ENCODE assay signal across 19 cellular contexts in the genomic region with DNA sequence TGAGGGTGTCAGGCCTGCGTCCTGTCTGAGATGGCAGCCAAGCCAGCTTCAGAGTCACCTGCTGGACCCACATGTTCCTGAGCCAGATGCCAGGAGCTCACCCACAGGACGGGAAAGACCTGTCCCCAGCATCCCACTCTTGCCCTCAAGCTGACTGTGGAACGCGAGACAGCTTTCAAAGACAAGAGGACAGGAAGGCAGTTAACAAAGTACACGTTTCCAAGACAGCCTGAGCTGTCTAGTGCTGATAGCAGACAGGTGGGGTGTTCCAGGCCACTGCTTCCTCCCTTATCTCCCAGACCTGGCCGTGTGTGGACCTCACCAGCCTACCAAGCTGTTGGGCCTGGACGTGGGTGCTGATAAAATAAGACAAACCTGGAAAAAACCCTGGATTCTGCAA. TPM values are rescaled to one million over a fixed set of nuclear protein-coding genes. Genes with fewer than 3 reads are reported as not detected.
DNase-seq lines count a peak whose midpoint lies in the region; ATAC-seq, FAIRE-seq and TF ChIP-seq lines count a peak whose summit lies in the region.
"Had no signal": no experiment of that assay in that cellular context is flagged by ENCODE, and none has a peak within 500 bp of the region (broad histone marks: within the 10 kb centered on the region; RNA-seq: fewer than 3 reads in every experiment).

No MANE protein-coding gene starts in this region.

- CTCF ChIA-PET in PC-3 (lab: Charles Lee) = no interaction called here

- dilution Hi-C loops in keratinocyte (cut with MboI; ENCODE audit: extremely low pct_ligation_motif_present, low sequenced_read_pairs) = no loop called here

- H3F3A ChIP-seq in PC-3 (ENCODE audit: low read length, unreplicated experiment) = no peaks in the 10 kb centered on the region

- no peaks in the 10 kb centered on the region for H3K79me2 ChIP-seq in PC-3 (ENCODE audit: low read length)
- no peaks in the 10 kb centered on the region for H3K79me2 ChIP-seq in keratinocyte (ENCODE audit: control insufficient read depth, insufficient read depth, low read length)

- no peak for ATAC-seq in PC-3
- ATAC-seq in activated T-helper 17 cell treated with anti-CD3 and anti-CD28 coated beads, Interleukin-2, amount 50 U/mL, for 72 hours (replicated peaks) = no peak
- ATAC-seq: stimulated activated naive CD8-positive, alpha-beta T cell treated with anti-CD3 and anti-CD28 coated beads, Interleukin-15, amount 100 ng/mL, for 72 hours had no signal

- no TSS peak for BruUV-seq in PC-3 (replicated peaks; lab: Mats Ljungman, UMichigan)

- no peaks in the 10 kb centered on the region for H3K9me3 Mint-ChIP-seq in activated T-helper 17 cell treated with anti-CD3 and anti-CD28 coated beads, Interleukin-2, amount 50 U/mL, for 72 hours
- H3K9me3 Mint-ChIP-seq: memory B cell; stimulated activated naive CD8-positive, alpha-beta T cell treated with anti-CD3 and anti-CD28 coated beads, Interleukin-15, amount 100 ng/mL, for 72 hours had no signal

- peaks cover 26% of the 10 kb centered on the region for H3K4me1 ChIP-seq in PC-3 (ENCODE audit: insufficient read depth, low read length)
- H3K4me1 ChIP-seq in keratinocyte (ENCODE audit: control insufficient read depth, extremely low read depth, insufficient read depth, low read length) = peaks cover 24% of the 10 kb centered on the region
- peaks cover 0 to 11% (median 0%) of the 10 kb centered on the region in 6 donors for H3K4me1 ChIP-seq in spleen

- no peak overlapping the region for H3K4me3 Mint-ChIP-seq in activated T-helper 17 cell treated with anti-CD3 and anti-CD28 coated beads, Interleukin-2, amount 50 U/mL, for 72 hours
- H3K4me3 Mint-ChIP-seq: memory B cell; stimulated activated naive CD8-positive, alpha-beta T cell treated with anti-CD3 and anti-CD28 coated beads, Interleukin-15, amount 100 ng/mL, for 72 hours had no signal

- H4K20me1 ChIP-seq in PC-3 (ENCODE audit: low read length) (no peaks in the 10 kb centered on the region), keratinocyte (ENCODE audit: control insufficient read depth, extremely low read depth, insufficient read depth, low read length) (no peaks in the 10 kb centered on the region)

- H3K4me2 ChIP-seq in PC-3 (ENCODE audit: low read length) (no peak overlapping the region), keratinocyte (ENCODE audit: control insufficient read depth, extremely low read depth, insufficient read depth, low read depth, low read length) (peak overlapping the region; percentile 28)

- no peak for DNase-seq in PC-3
- DNase-seq in keratinocyte (ENCODE audit: low read depth, low spot score) = no peak
- DNase-seq in spleen = peak; percentile 47
- DNase-seq in DMS153 treated with DMSO at 0.1 percent for 48 hours (lab: John Stamatoyannopoulos, UW; ENCODE audit: unreplicated experiment) = no peak
- no peak for DNase-seq in stimulated activated CD8-positive, alpha-beta memory T cell treated with anti-CD3 and anti-CD28 coated beads, Interleukin-4, amount 100 ng/mL, for 48 hours
- no peak for DNase-seq in midbrain (lab: John Stamatoyannopoulos, UW)
- DNase-seq: activated gamma-delta T cell treated with Interleukin-2 at 50 U/mL for 16 hours; effector CD8-positive, alpha-beta T cell; foreskin melanocyte; H7; KG1; NCI-H345; small intestine; stimulated activated naive CD8-positive, alpha-beta T cell treated with anti-CD3 and anti-CD28 coated beads, Interleukin-15, amount 100 ng/mL, for 72 hours had no signal

- POLR2A ChIA-PET in PC-3 (lab: Charles Lee; ENCODE audit: unreplicated experiment) = interaction anchor here (0.6 kb wide), 1 partner anchor 556 kb away, joined by 4 read pairs; no protein-coding TSS in a partner anchor

- no peaks in the 10 kb centered on the region for H3K9me2 ChIP-seq in PC-3 (replicated peaks; ENCODE audit: low read length)

- FAIRE-seq in keratinocyte (lab: Jason Lieb, UNC) = no peak
- FAIRE-seq: small intestine had no signal

- TF ChIP-seq CTCF in PC-3 (conservative IDR thresholded peaks at IDR 0.05; ENCODE audit: low read depth, low read length) = no peak
- TF ChIP-seq CTCF in keratinocyte (optimal IDR thresholded peaks at IDR 0.05 in 1 of 3, IDR thresholded peaks at IDR 0.05 in 1 of 3, conservative IDR thresholded peaks at IDR 0.05 in 1 of 3; ENCODE audit: extremely low read depth in 1 of 3, insufficient read depth in 2 of 3, low read length in 3 of 3) = no peak
- TF ChIP-seq CTCF in spleen (IDR thresholded peaks at IDR 0.05 in 8 of 11, conservative IDR thresholded peaks at IDR 0.05 in 3 of 11) = no peak

- H3K36me3 Mint-ChIP-seq in activated T-helper 17 cell treated with anti-CD3 and anti-CD28 coated beads, Interleukin-2, amount 50 U/mL, for 72 hours (ENCODE audit: low read depth) = peaks cover 14% of the 10 kb centered on the region
- H3K36me3 Mint-ChIP-seq: memory B cell had no signal

- H3K27ac ChIP-seq in PC-3 (ENCODE audit: low read length) = peak overlapping the region; percentile 51; the same call in 1 of the 2 replicates
- no peak overlapping the region for H3K27ac ChIP-seq in keratinocyte (ENCODE audit: control insufficient read depth, insufficient read depth, low read length)
- H3K27ac ChIP-seq in spleen = no peak overlapping the region
- H3K27ac ChIP-seq: C4-2B, neutrophil had no signal

- intact Hi-C loops in PC-3 (cut with micrococcal nuclease) = no loop called here
- intact Hi-C loops in spleen (cut with DNase I; ENCODE audit: low total_unique reads) = no loop called here

- H3K36me3 ChIP-seq in PC-3 (ENCODE audit: low read depth, low read length) (no peaks in the 10 kb centered on the region; the same call in 1 of the 2 replicates), keratinocyte (ENCODE audit: control insufficient read depth in 2 of 2, extremely low read depth in 1 of 2, insufficient read depth in 2 of 2, low read length in 2 of 2) (peaks cover 4 to 18% of the 10 kb centered on the region in 2 experiments), spleen (peaks cover 0 to 43% (median 15%) of the 10 kb centered on the region in 6 donors)

- H3K9me3 ChIP-seq in PC-3 (ENCODE audit: low read length) (no peaks in the 10 kb centered on the region), keratinocyte (ENCODE audit: control insufficient read depth, low read depth, low read length) (no peaks in the 10 kb centered on the region), spleen (no peaks in the 10 kb centered on the region)
- H3K9me3 ChIP-seq: neutrophil had no signal

- H2AFZ ChIP-seq in PC-3 (ENCODE audit: low read length) = no peak overlapping the region
- no peak overlapping the region for H2AFZ ChIP-seq in keratinocyte (ENCODE audit: control insufficient read depth, low read length)

- H3K27me3 Mint-ChIP-seq in activated T-helper 17 cell treated with anti-CD3 and anti-CD28 coated beads, Interleukin-2, amount 50 U/mL, for 72 hours = no peaks in the 10 kb centered on the region
- H3K27me3 Mint-ChIP-seq: stimulated activated naive CD8-positive, alpha-beta T cell treated with anti-CD3 and anti-CD28 coated beads, Interleukin-15, amount 100 ng/mL, for 72 hours had no signal

- no peak overlapping the region for H3K4me3 ChIP-seq in PC-3 (ENCODE audit: low read length)
- no peak overlapping the region for H3K4me3 ChIP-seq in keratinocyte (ENCODE audit: control insufficient read depth in 2 of 3, extremely low read depth in 1 of 3, insufficient read depth in 2 of 3, low read depth in 1 of 3, low read length in 3 of 3)
- H3K4me3 ChIP-seq in spleen = no peak overlapping the region

- WGBS in spleen, 5 donors = 69 to 81% (median 76%) methylated on average over 7 of the region's 7 CpGs

- no peak overlapping the region for H3K9ac ChIP-seq in PC-3 (ENCODE audit: low read length)
- no peak overlapping the region for H3K9ac ChIP-seq in keratinocyte (ENCODE audit: control insufficient read depth, extremely low read depth, insufficient read depth, low read length)

- H3K27me3 ChIP-seq in PC-3 (ENCODE audit: low read length) = no peaks in the 10 kb centered on the region
- H3K27me3 ChIP-seq in keratinocyte (ENCODE audit: control insufficient read depth, extremely low read depth, insufficient read depth, low read length) = no peaks in the 10 kb centered on the region
- H3K27me3 ChIP-seq in spleen (replicated peaks in 1 of 7) = no peaks in the 10 kb centered on the region
- H3K27me3 ChIP-seq: neutrophil had no signal

- no peaks in the 10 kb centered on the region for H3K9me1 ChIP-seq in keratinocyte (ENCODE audit: control insufficient read depth, extremely low read depth, insufficient read depth, low read length)

- H3K4me1 Mint-ChIP-seq in activated T-helper 17 cell treated with anti-CD3 and anti-CD28 coated beads, Interleukin-2, amount 50 U/mL, for 72 hours = no peaks in the 10 kb centered on the region
- H3K4me1 Mint-ChIP-seq: stimulated activated naive CD8-positive, alpha-beta T cell treated with anti-CD3 and anti-CD28 coated beads, Interleukin-15, amount 100 ng/mL, for 72 hours had no signal

- TF ChIP-seq POLR2A in spleen (IDR thresholded peaks at IDR 0.05) = no peak

- H3K27ac Mint-ChIP-seq in activated T-helper 17 cell treated with anti-CD3 and anti-CD28 coated beads, Interleukin-2, amount 50 U/mL, for 72 hours = peak overlapping the region; percentile 61
- H3K27ac Mint-ChIP-seq: memory B cell; stimulated activated naive CD8-positive, alpha-beta T cell treated with anti-CD3 and anti-CD28 coated beads, Interleukin-15, amount 100 ng/mL, for 72 hours had no signal

RNA-seq across cellular contexts. Expression of gene CMTM3, which starts 13.2 kb away (rescaled TPM):
- total RNA-seq in PC-3 (2014; rRNA removed) (6.4 and 9.5 TPM in 2 replicates), spleen (10 to 100 TPM; 37.6 to 53.1 (median 41.9) TPM)
- total RNA-seq in activated T-helper 17 cell treated with anti-CD3 and anti-CD28 coated beads, Interleukin-2, amount 50 U/mL, for 72 hours = 10 to 100 TPM; 46.7 to 64.1 TPM
- polyA plus RNA-seq in keratinocyte (13.1 to 24.3 TPM (median 15.7 TPM) in 3 replicates), spleen (10 to 100 TPM; 16.2 to 25.0 (median 23.4) TPM)
- polyA plus RNA-seq in keratinocyte (2011; ENCODE audit: low read depth) = 11.0 TPM
- polyA plus RNA-seq in keratinocyte (2011; cell fraction: cytosol; rRNA removed) = 12.6 and 13.9 TPM in 2 replicates
- polyA plus RNA-seq in keratinocyte (2011; cell fraction: nucleus; rRNA removed) = 12.9 and 14.0 TPM in 2 replicates
- polyA plus RNA-seq in keratinocyte (2012; ENCODE audit: low replicate concordance) = 6.8 and 19.0 TPM in 2 replicates
- 11.3 to 45.6 TPM (median 20.7 TPM) in 3 replicates for polyA minus RNA-seq in keratinocyte
- 10.7 TPM for polyA minus RNA-seq in keratinocyte (2011; cell fraction: cytosol; rRNA and poly(A)+ RNA removed)
- 6.3 and 7.1 TPM in 2 replicates for polyA minus RNA-seq in keratinocyte (2011; cell fraction: nucleus; rRNA and poly(A)+ RNA removed)

RNA-seq across cellular contexts. Expression of gene CMTM2, which starts 38.5 kb away (rescaled TPM):
- total RNA-seq in PC-3 (2014; rRNA removed) = not detected in 2 replicates
- 1 to 10 TPM in 1 of 2 donors, under 1 TPM in 1; 0.78 to 1.3 TPM for total RNA-seq in activated T-helper 17 cell treated with anti-CD3 and anti-CD28 coated beads, Interleukin-2, amount 50 U/mL, for 72 hours
- polyA plus RNA-seq in keratinocyte = not detected in 3 replicates
- polyA plus RNA-seq in keratinocyte (2011; ENCODE audit: low read depth) = not detected
- not detected in 2 replicates for polyA plus RNA-seq in keratinocyte (2011; cell fraction: cytosol; rRNA removed)
- polyA plus RNA-seq in keratinocyte (2011; cell fraction: nucleus; rRNA removed) = not detected in 2 replicates
- not detected in 2 replicates for polyA plus RNA-seq in keratinocyte (2012; ENCODE audit: low replicate concordance)
- not detected in 3 replicates for polyA minus RNA-seq in keratinocyte
- polyA minus RNA-seq in keratinocyte (2011; cell fraction: cytosol; rRNA and poly(A)+ RNA removed) = not detected
- not detected in 2 replicates for polyA minus RNA-seq in keratinocyte (2011; cell fraction: nucleus; rRNA and poly(A)+ RNA removed)
- total RNA-seq in spleen = 10 to 100 TPM in 4 of 7 donors, 1 to 10 TPM in 3; 3.3 to 54.6 (median 12.1) TPM
- 1 to 10 TPM in 2 of 3 donors, under 1 TPM in 1; 0.70 to 8.7 (median 5.8) TPM for polyA plus RNA-seq in spleen
- total RNA-seq: bronchial epithelial cell had no signal

RNA-seq across cellular contexts. Expression of gene CMTM1, which starts 51.5 kb away (rescaled TPM):
- total RNA-seq in PC-3 (2014; rRNA removed) (0.92 and 1.4 TPM in 2 replicates), spleen (10 to 100 TPM in 4 of 7 donors, 1 to 10 TPM in 3; 1.4 to 19.0 (median 10.7) TPM)
- 10 to 100 TPM; 15.8 to 15.9 TPM for total RNA-seq in activated T-helper 17 cell treated with anti-CD3 and anti-CD28 coated beads, Interleukin-2, amount 50 U/mL, for 72 hours
- polyA plus RNA-seq in keratinocyte (0.23 to 0.85 TPM (median 0.24 TPM) in 3 replicates), spleen (1 to 10 TPM in 1 of 3 donors, under 1 TPM in 2; 0.15 to 1.3 (median 0.33) TPM)
- not detected for polyA plus RNA-seq in keratinocyte (2011; ENCODE audit: low read depth)
- polyA plus RNA-seq in keratinocyte (2011; cell fraction: cytosol; rRNA removed) = 0.09 and 0.64 TPM in 2 replicates
- polyA plus RNA-seq in keratinocyte (2011; cell fraction: nucleus; rRNA removed) = 0.36 and 0.44 TPM in 2 replicates
- 0.33 and 0.37 TPM in 2 replicates for polyA plus RNA-seq in keratinocyte (2012; ENCODE audit: low replicate concordance)
- 0.33 TPM in 1 of 3 replicates, not detected in the others for polyA minus RNA-seq in keratinocyte
- polyA minus RNA-seq in keratinocyte (2011; cell fraction: cytosol; rRNA and poly(A)+ RNA removed) = 3.1 TPM
- polyA minus RNA-seq in keratinocyte (2011; cell fraction: nucleus; rRNA and poly(A)+ RNA removed) = 0.84 and 0.93 TPM in 2 replicates
